ENCODE assay signal across 9 cellular contexts in the genomic region with DNA sequence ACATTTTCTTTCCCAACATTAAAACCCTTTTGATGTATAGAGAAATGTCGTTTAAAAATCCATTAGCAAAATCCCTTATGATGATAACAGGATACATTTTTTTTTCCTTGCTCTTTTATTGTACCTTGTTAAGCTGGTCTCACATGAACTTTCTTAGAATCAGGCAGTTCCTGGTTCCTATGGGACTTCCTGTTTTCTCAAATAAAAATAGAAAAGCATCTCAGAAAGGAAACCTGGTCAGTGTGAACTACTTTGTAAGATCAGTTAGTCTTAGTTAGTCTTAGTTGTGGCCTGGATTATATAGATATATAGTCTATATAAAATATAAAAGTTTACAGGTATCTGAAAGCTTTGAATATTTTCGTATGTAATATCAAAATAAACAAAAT. TPM values are rescaled to one million over a fixed set of nuclear protein-coding genes. Genes with fewer than 3 reads are reported as not detected.
A peak's percentile ranks its signal among the peaks of the same experiment; 100 is the strongest.
DNase-seq lines count a peak whose midpoint lies in the region; ATAC-seq, FAIRE-seq and TF ChIP-seq lines count a peak whose summit lies in the region.
"Had no signal": no experiment of that assay in that cellular context is flagged by ENCODE, and none has a peak within 500 bp of the region (broad histone marks: within the 10 kb centered on the region; RNA-seq: fewer than 3 reads in every experiment).

No MANE protein-coding gene starts in this region.

- H3K4me1 ChIP-seq in Karpas-422 (ENCODE audit: low read length) (peaks cover 47% of the 10 kb centered on the region), Caco-2 (no peaks in the 10 kb centered on the region)

- H3K27ac ChIP-seq in Karpas-422 (ENCODE audit: low read length), result peak overlapping the region; percentile 25; the same call in 1 of the 2 replicates

- H3K4me1 Mint-ChIP-seq in Caco-2 (ENCODE audit: low read depth, unreplicated experiment), result peaks cover 6% of the 10 kb centered on the region

- peak; percentile 64 for DNase-seq in Karpas-422
- peak; percentile 11 for DNase-seq in fibroblast of villous mesenchyme (ENCODE audit: low read depth)
- DNase-seq in Caco-2, result no peak
- DNase-seq in HPDE6-E6E7 (ENCODE audit: extremely low spot score), result no peak
- no peak for DNase-seq in frontal cortex (ENCODE audit: low spot score in 2 of 2)
- DNase-seq in cortex of kidney (lab: John Stamatoyannopoulos, UW), result no peak

- TF ChIP-seq CTCF in fibroblast of villous mesenchyme (IDR thresholded peaks at IDR 0.05; ENCODE audit: insufficient read depth, low read depth, low read length) (no peak), Caco-2 (IDR thresholded peaks at IDR 0.05; ENCODE audit: insufficient read depth in 1 of 2, low read depth in 1 of 2, low read length in 1 of 2, severe bottlenecking in 1 of 2, unreplicated experiment in 1 of 2) (no peak)

- H2AFZ ChIP-seq in Karpas-422 (ENCODE audit: low read length), result no peak overlapping the region

- H3K27me3 Mint-ChIP-seq in Caco-2 (ENCODE audit: insufficient read depth, unreplicated experiment), result no peaks in the 10 kb centered on the region

- ATAC-seq in GM18499 (IDR thresholded peaks at IDR 0.05; ENCODE audit: insufficient read depth, unreplicated experiment) (peak; percentile 73), GM21576 (IDR thresholded peaks at IDR 0.05; ENCODE audit: unreplicated experiment) (peak; percentile 82)

- CTCF ChIA-PET in Caco-2 (lab: Charles Lee), result no interaction called here

- H3K4me3 Mint-ChIP-seq in Caco-2 (ENCODE audit: unreplicated experiment), result no peak overlapping the region

- no TSS peak for BruUV-seq in Caco-2 (replicated peaks; lab: Mats Ljungman, UMichigan)

- POLR2A ChIA-PET in Caco-2 (lab: Charles Lee), result no interaction called here

- no peaks in the 10 kb centered on the region for H3K9me3 ChIP-seq in Karpas-422 (ENCODE audit: low read length)
- H3K9me3 ChIP-seq in Caco-2, result no peaks in the 10 kb centered on the region

- H3K27ac Mint-ChIP-seq in Caco-2 (ENCODE audit: unreplicated experiment), result no peak overlapping the region

- H3K9ac ChIP-seq in Karpas-422 (ENCODE audit: low read length), result no peak overlapping the region

- H3K36me3 ChIP-seq in Karpas-422 (ENCODE audit: insufficient read depth, low read length) (no peaks in the 10 kb centered on the region), Caco-2 (ENCODE audit: control insufficient read depth, insufficient read depth, low read length) (no peaks in the 10 kb centered on the region)

- H3K4me2 ChIP-seq in Karpas-422 (ENCODE audit: low read depth, low read length, poor library complexity, severe bottlenecking), result peak overlapping the region; percentile 51

- no peaks in the 10 kb centered on the region for H3K9me2 ChIP-seq in Karpas-422 (replicated peaks; ENCODE audit: insufficient read depth, low read length)

- H3K36me3 Mint-ChIP-seq in Caco-2 (ENCODE audit: insufficient read depth, unreplicated experiment), result peaks cover 5% of the 10 kb centered on the region

- intact Hi-C loops in Caco-2 (cut with micrococcal nuclease; ENCODE audit: unreplicated experiment), result no loop called here

- H3K79me2 ChIP-seq in Karpas-422 (ENCODE audit: low read length), result peaks cover 95% of the 10 kb centered on the region

- H3K4me3 ChIP-seq in Karpas-422 (ENCODE audit: low read length) (no peak overlapping the region), fibroblast of villous mesenchyme (ENCODE audit: low read depth, low read length) (no peak overlapping the region), Caco-2 (ENCODE audit: low read depth, low read length) (no peak overlapping the region)

- H3K27me3 ChIP-seq in Karpas-422 (ENCODE audit: low read length), result no peaks in the 10 kb centered on the region
- no peaks in the 10 kb centered on the region for H3K27me3 ChIP-seq in Caco-2 (replicated peaks; ENCODE audit: control insufficient read depth, insufficient read depth, low read length)

- no peaks in the 10 kb centered on the region for H3K9me3 Mint-ChIP-seq in Caco-2 (ENCODE audit: unreplicated experiment)

- no peak for FAIRE-seq in frontal cortex (lab: Jason Lieb, UNC)
- FAIRE-seq: H1 had no signal

- no peaks in the 10 kb centered on the region for H4K20me1 ChIP-seq in Karpas-422 (ENCODE audit: insufficient read depth, low read depth, low read length)

RNA-seq across cellular contexts. Expression of gene LEMD3, which starts 40.3 kb away (rescaled TPM):
- 35.6 and 43.2 TPM in 2 replicates for total RNA-seq in Karpas-422 (2014; rRNA removed; shearing (Covaris generic); ENCODE audit: low replicate concordance)
- total RNA-seq in fibroblast of villous mesenchyme, result 26.7 and 32.0 TPM in 2 replicates
- 35.2 and 35.8 TPM in 2 replicates for total RNA-seq in Caco-2 (2022)
- 77.5 TPM for total RNA-seq in frontal cortex

Comparison
In these comparisons a context has a peak if more than half of its experiments do, and no peak if none do; other contexts are left out.
1. DNase-seq: peak in Karpas-422 (single experiment) and fibroblast of villous mesenchyme (single experiment); none in Caco-2 (0 of 2), HPDE6-E6E7 (single experiment), frontal cortex (0 of 2) and cortex of kidney (single experiment).